In the genomic region with DNA sequence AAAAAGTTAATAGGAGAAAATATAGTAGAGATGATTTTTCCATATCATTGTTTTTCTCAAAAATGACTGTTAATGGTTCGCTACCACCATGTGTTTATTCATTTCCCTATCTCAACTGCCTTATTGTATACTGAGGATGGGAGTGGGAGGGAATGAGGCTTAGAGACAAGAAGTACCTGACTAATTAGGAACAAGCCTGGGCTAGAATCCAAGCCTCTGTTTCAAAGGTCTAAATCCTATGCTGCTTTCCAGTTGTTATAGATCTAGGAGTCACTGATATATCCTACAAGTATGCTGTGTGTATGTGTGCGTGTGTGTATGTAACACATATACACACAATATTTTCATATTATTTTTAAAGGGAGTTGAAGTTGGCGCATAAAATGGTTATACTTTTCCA, we compare ENCODE assay signal across 20 cellular contexts.
A peak's percentile ranks its signal among the peaks of the same experiment; 100 is the strongest.
DNase-seq lines count a peak whose midpoint lies in the region; ATAC-seq, FAIRE-seq and TF ChIP-seq lines count a peak whose summit lies in the region.
"Had no signal": no experiment of that assay in that cellular context is flagged by ENCODE, and none has a peak within 500 bp of the region (broad histone marks: within the 10 kb centered on the region; RNA-seq: fewer than 3 reads in every experiment).

No MANE protein-coding gene starts in this region.

- no peaks in the 10 kb centered on the region for H4K20me1 ChIP-seq in HepG2 (ENCODE audit: insufficient read depth, low read length)

- no peaks in the 10 kb centered on the region for H3K27me3 ChIP-seq in bronchial epithelial cell (ENCODE audit: control insufficient read depth, insufficient read depth, low read length)
- no peaks in the 10 kb centered on the region for H3K27me3 ChIP-seq in aorta (ENCODE audit: control insufficient read depth in 1 of 2, insufficient read depth in 2 of 2, low read length in 1 of 2)
- 0 out of 5 replicates have a peak, but pooled peaks cover 0 to 4% of the 10 kb centered on the region in 2 experiments for H3K27me3 ChIP-seq in HepG2 (ENCODE audit: control insufficient read depth in 1 of 2, insufficient read depth in 2 of 2, low read length in 2 of 2)

- H3K4me3 ChIP-seq in bronchial epithelial cell (ENCODE audit: low read depth, low read length) (no peak overlapping the region), aorta (ENCODE audit: low read length in 2 of 2) (no peak overlapping the region), HepG2 (replicated peaks in 1 of 3; ENCODE audit: insufficient read depth in 1 of 3, low read depth in 2 of 3, low read length in 3 of 3) (no peak overlapping the region)
- H3K4me3 ChIP-seq: SK-N-MC had no signal

- CTCF ChIA-PET in HepG2 (lab: Yijun Ruan, JAX; ENCODE audit: low intra/inter-chr PET ratio, low total read pairs): no interaction called here

- FAIRE-seq in bronchial epithelial cell (lab: Jason Lieb, UNC) (no peak), HepG2 (lab: Jason Lieb, UNC) (no peak)
- FAIRE-seq: GM19239, H54 had no signal

- no peaks in the 10 kb centered on the region for H3K36me3 ChIP-seq in bronchial epithelial cell (ENCODE audit: control insufficient read depth, insufficient read depth, low read length)
- H3K36me3 ChIP-seq in aorta (ENCODE audit: control insufficient read depth in 1 of 2, insufficient read depth in 2 of 2, low read length in 1 of 2): no peaks in the 10 kb centered on the region
- no peaks in the 10 kb centered on the region for H3K36me3 ChIP-seq in HepG2 (replicated peaks in 1 of 2; ENCODE audit: control insufficient read depth in 1 of 2, insufficient read depth in 2 of 2, low read length in 2 of 2)

- POLR2A ChIA-PET in HepG2 (lab: Yijun Ruan, JAX): no interaction called here

- H3K79me2 ChIP-seq in HepG2 (ENCODE audit: insufficient read depth, low read length): no peaks in the 10 kb centered on the region

- no peak overlapping the region for H3K4me2 ChIP-seq in HepG2 (ENCODE audit: low read depth, low read length)

- in situ Hi-C loops in HepG2 (cut with HindIII; ENCODE audit: extremely low pct_ligation_motif_present, low pct_unique_long_range_greater_than_20kb): no loop called here

- H3K9me3 ChIP-seq in aorta (ENCODE audit: control insufficient read depth, low read length): no peaks in the 10 kb centered on the region
- no peaks in the 10 kb centered on the region for H3K9me3 ChIP-seq in HepG2 (ENCODE audit: low read length)

- BruUV-seq in HepG2 (replicated peaks; lab: Mats Ljungman, UMichigan): no TSS peak

- no peak for TF ChIP-seq POLR2A in HepG2 (IDR thresholded peaks at IDR 0.05; ENCODE audit: insufficient read depth in 1 of 2, low read depth in 2 of 2, low read length in 2 of 2)

- TF ChIP-seq EP300 in HepG2 (IDR thresholded peaks at IDR 0.05; ENCODE audit: low read depth in 2 of 2, low read length in 2 of 2): no peak
- TF ChIP-seq EP300 in HepG2 (CRISPR knock-in tag; IDR thresholded peaks at IDR 0.05; ENCODE audit: borderline replicate concordance): no peak

- H2AFZ ChIP-seq in HepG2 (ENCODE audit: low read length): no peak overlapping the region

- no peak overlapping the region for H3K27ac ChIP-seq in aorta (ENCODE audit: low read depth in 1 of 2, low read length in 2 of 2)
- H3K27ac ChIP-seq in HepG2 (ENCODE audit: extremely low read length, insufficient read depth, low read length): no peak overlapping the region
- H3K27ac ChIP-seq: SK-N-MC had no signal

- intact Hi-C loops in left colon (cut with DNase I, micrococcal nuclease): no loop called here
- intact Hi-C loops in aorta (cut with DNase I): loop anchor here in 1 of 2 donors (10.0 kb wide), 1 partner anchor 119 kb away; no protein-coding TSS in a partner anchor
- intact Hi-C loops in HepG2 (cut with micrococcal nuclease; ENCODE audit: unreplicated experiment): no loop called here

- ATAC-seq in left colon (peak; percentile 47), aorta (ENCODE audit: low FRiP score) (no peak), HepG2 (no peak)
- ATAC-seq: Panc1 had no signal

- H3K9ac ChIP-seq in HepG2 (ENCODE audit: insufficient read depth, low read depth, low read length): no peak overlapping the region

- no peak for TF ChIP-seq RAD21 in HepG2 (CRISPR knock-in tag; IDR thresholded peaks at IDR 0.05)

- TF ChIP-seq CTCF in bronchial epithelial cell (IDR thresholded peaks at IDR 0.05; ENCODE audit: insufficient read depth, low read length, severe bottlenecking) (no peak), HepG2 (CRISPR knock-in tag; IDR thresholded peaks at IDR 0.05) (no peak)

- no peaks in the 10 kb centered on the region for H3K4me1 ChIP-seq in aorta (ENCODE audit: control insufficient read depth in 1 of 2, insufficient read depth in 2 of 2, low read length in 2 of 2)
- no peaks in the 10 kb centered on the region for H3K4me1 ChIP-seq in HepG2 (ENCODE audit: insufficient read depth, low read length)

- peak; percentile 7 for DNase-seq in NCI-H2029 treated with DMSO at 0.1 percent for 48 hours (lab: John Stamatoyannopoulos, UW)
- DNase-seq in NCI-H2029 (lab: John Stamatoyannopoulos, UW): no peak
- DNase-seq in NCI-H1105 (lab: John Stamatoyannopoulos, UW): peak; percentile 18
- DNase-seq in bronchial epithelial cell (ENCODE audit: low read depth): peak; percentile 92
- DNase-seq in left colon: no peak
- DNase-seq in aorta: no peak
- DNase-seq in HepG2 (ENCODE audit: low spot score): no peak
- DNase-seq: 8988T, ACHN, Calu3, Karpas-422, NCI-H1092 treated with DMSO at 0.1 percent for 48 hours, NCI-H146, NCI-H1930, NCI-H526, SIG-M5 had no signal

- WGBS in aorta, 2 donors: 79 to 100% methylated on average over 3 of the region's 3 CpGs
- 5% methylated on average over 3 of the region's 3 CpGs for WGBS in HepG2 (ENCODE audit: low lambda C conversion rate)

TF ChIP-seq in HepG2, 621 proteins besides CTCF, POLR2A, EP300 and RAD21 (continues in another document):
- no peak for TF ChIP-seq RNF2 (conservative IDR thresholded peaks at IDR 0.05; ENCODE audit: low read depth)
- TF ChIP-seq, protein P1, sequence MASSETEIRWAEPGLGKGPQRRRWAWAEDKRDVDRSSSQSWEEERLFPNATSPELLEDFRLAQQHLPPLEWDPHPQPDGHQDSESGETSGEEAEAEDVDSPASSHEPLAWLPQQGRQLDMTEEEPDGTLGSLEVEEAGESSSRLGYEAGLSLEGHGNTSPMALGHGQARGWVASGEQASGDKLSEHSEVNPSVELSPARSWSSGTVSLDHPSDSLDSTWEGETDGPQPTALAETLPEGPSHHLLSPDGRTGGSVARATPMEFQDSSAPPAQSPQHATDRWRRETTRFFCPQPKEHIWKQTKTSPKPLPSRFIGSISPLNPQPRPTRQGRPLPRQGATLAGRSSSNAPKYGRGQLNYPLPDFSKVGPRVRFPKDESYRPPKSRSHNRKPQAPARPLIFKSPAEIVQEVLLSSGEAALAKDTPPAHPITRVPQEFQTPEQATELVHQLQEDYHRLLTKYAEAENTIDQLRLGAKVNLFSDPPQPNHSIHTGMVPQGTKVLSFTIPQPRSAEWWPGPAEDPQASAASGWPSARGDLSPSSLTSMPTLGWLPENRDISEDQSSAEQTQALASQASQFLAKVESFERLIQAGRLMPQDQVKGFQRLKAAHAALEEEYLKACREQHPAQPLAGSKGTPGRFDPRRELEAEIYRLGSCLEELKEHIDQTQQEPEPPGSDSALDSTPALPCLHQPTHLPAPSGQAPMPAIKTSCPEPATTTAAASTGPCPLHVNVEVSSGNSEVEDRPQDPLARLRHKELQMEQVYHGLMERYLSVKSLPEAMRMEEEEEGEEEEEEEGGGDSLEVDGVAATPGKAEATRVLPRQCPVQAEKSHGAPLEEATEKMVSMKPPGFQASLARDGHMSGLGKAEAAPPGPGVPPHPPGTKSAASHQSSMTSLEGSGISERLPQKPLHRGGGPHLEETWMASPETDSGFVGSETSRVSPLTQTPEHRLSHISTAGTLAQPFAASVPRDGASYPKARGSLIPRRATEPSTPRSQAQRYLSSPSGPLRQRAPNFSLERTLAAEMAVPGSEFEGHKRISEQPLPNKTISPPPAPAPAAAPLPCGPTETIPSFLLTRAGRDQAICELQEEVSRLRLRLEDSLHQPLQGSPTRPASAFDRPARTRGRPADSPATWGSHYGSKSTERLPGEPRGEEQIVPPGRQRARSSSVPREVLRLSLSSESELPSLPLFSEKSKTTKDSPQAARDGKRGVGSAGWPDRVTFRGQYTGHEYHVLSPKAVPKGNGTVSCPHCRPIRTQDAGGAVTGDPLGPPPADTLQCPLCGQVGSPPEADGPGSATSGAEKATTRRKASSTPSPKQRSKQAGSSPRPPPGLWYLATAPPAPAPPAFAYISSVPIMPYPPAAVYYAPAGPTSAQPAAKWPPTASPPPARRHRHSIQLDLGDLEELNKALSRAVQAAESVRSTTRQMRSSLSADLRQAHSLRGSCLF (CRISPR knock-in tag; IDR thresholded peaks at IDR 0.05; ENCODE audit: borderline replicate concordance): no peak
- TF ChIP-seq, protein P2, sequence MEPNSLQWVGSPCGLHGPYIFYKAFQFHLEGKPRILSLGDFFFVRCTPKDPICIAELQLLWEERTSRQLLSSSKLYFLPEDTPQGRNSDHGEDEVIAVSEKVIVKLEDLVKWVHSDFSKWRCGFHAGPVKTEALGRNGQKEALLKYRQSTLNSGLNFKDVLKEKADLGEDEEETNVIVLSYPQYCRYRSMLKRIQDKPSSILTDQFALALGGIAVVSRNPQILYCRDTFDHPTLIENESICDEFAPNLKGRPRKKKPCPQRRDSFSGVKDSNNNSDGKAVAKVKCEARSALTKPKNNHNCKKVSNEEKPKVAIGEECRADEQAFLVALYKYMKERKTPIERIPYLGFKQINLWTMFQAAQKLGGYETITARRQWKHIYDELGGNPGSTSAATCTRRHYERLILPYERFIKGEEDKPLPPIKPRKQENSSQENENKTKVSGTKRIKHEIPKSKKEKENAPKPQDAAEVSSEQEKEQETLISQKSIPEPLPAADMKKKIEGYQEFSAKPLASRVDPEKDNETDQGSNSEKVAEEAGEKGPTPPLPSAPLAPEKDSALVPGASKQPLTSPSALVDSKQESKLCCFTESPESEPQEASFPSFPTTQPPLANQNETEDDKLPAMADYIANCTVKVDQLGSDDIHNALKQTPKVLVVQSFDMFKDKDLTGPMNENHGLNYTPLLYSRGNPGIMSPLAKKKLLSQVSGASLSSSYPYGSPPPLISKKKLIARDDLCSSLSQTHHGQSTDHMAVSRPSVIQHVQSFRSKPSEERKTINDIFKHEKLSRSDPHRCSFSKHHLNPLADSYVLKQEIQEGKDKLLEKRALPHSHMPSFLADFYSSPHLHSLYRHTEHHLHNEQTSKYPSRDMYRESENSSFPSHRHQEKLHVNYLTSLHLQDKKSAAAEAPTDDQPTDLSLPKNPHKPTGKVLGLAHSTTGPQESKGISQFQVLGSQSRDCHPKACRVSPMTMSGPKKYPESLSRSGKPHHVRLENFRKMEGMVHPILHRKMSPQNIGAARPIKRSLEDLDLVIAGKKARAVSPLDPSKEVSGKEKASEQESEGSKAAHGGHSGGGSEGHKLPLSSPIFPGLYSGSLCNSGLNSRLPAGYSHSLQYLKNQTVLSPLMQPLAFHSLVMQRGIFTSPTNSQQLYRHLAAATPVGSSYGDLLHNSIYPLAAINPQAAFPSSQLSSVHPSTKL (CRISPR knock-in tag; IDR thresholded peaks at IDR 0.05): no peak
- no peak for TF ChIP-seq ZNF766 (CRISPR knock-in tag; IDR thresholded peaks at IDR 0.05; ENCODE audit: borderline replicate concordance)
- TF ChIP-seq NFIB (CRISPR knock-in tag; IDR thresholded peaks at IDR 0.05; ENCODE audit: borderline replicate concordance): no peak
- no peak for TF ChIP-seq POLR2G (IDR thresholded peaks at IDR 0.05; ENCODE audit: low read depth, low read length)
- TF ChIP-seq RXRB (CRISPR knock-in tag; IDR thresholded peaks at IDR 0.05; ENCODE audit: borderline replicate concordance): no peak

Comparison
In these comparisons a context has a peak if more than half of its experiments do, and no peak if none do; other contexts are left out.
1. DNase-seq: peak in NCI-H2029 treated with DMSO at 0.1 percent for 48 hours (single experiment), NCI-H1105 (single experiment) and bronchial epithelial cell (single experiment); none in NCI-H2029 (single experiment), left colon (0 of 2), aorta (0 of 2) and HepG2 (single experiment).